Comparison of ENCODE assay signal across 9 cellular contexts in the genomic region with DNA sequence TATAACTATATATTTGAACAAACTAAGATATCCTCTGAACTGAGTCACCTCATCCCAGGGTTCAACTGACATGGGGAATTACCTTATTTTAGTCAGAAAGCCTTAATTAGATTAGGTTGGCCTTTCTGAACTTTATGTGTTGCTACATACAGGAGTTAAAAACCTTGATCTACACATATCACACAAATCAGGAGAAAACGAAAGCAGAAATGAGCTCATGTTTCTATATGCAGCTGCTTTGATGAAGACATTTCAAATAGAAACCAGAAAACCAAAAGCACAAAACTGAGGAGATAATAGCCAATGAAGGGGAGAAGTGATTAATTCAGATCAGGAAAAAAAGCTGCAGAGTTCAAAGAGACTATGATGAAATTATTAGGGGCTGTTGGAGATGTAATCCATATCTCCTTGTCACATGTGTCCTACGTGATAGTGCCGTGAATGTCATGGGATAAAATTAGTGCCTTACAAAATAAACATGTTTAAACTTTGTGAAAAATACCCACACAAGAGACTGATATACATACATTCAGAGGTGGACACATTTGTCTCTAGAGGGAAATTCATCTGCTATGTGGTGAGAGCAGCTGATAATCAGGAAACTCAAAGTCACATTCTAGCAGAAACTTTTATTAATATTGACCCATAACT.
DNase-seq lines count a peak whose midpoint lies in the region; ATAC-seq and TF ChIP-seq lines count a peak whose summit lies in the region.
"Had no signal": no experiment of that assay in that cellular context is flagged by ENCODE, and none has a peak within 500 bp of the region (broad histone marks: within the 10 kb centered on the region; RNA-seq: fewer than 3 reads in every experiment).

No MANE protein-coding gene starts in this region.

- ATAC-seq in GM21529 (IDR thresholded peaks at IDR 0.05; ENCODE audit: unreplicated experiment): peak; percentile 79
- ATAC-seq in IMR-90 (ENCODE audit: low read depth): no peak
- peak; percentile 19 to 76 (median 34) for ATAC-seq in right lobe of liver

- H4K20me1 ChIP-seq in IMR-90 (ENCODE audit: insufficient read depth, low read length): no peaks in the 10 kb centered on the region

- no peak for TF ChIP-seq CTCF in IMR-90 (conservative IDR thresholded peaks at IDR 0.05; ENCODE audit: low read depth, low read length)
- TF ChIP-seq CTCF in right lobe of liver (IDR thresholded peaks at IDR 0.05): no peak

- H3K4me3 ChIP-seq in IMR-90 (ENCODE audit: insufficient read depth, low read depth, low read length): no peak overlapping the region
- peak overlapping the region in 1 of 3 donors; percentile 3 for H3K4me3 ChIP-seq in right lobe of liver

- no peaks in the 10 kb centered on the region for H3K9me1 ChIP-seq in IMR-90 (ENCODE audit: insufficient read depth, low read length)

- POLR2A ChIA-PET in IMR-90 (lab: Charles Lee; ENCODE audit: unreplicated experiment): no interaction called here

- intact Hi-C loops in IMR-90 (cut with micrococcal nuclease): no loop called here
- intact Hi-C loops in right lobe of liver (cut with DNase I): no loop called here

- H3K79me1 ChIP-seq in IMR-90 (ENCODE audit: low read depth in 1 of 2, low read length in 2 of 2): no peaks in the 10 kb centered on the region

- H3K56ac ChIP-seq in IMR-90 (ENCODE audit: extremely low read depth, insufficient read depth, low read length): no peak overlapping the region

- no peak overlapping the region for H2BK20ac ChIP-seq in IMR-90 (ENCODE audit: low read depth, low read length)

- TF ChIP-seq POLR2A in IMR-90 (IDR thresholded peaks at IDR 0.05; ENCODE audit: low read depth, low read length) (no peak), right lobe of liver (IDR thresholded peaks at IDR 0.05) (no peak)

- no TSS peak for BruUV-seq in IMR-90 (replicated peaks; lab: Mats Ljungman, UMichigan)

- no peaks in the 10 kb centered on the region for H3K36me3 ChIP-seq in IMR-90 (ENCODE audit: control insufficient read depth, insufficient read depth, low read length)
- H3K36me3 ChIP-seq in right lobe of liver: no peaks in the 10 kb centered on the region

- H4K5ac ChIP-seq in IMR-90 (ENCODE audit: low read depth, low read length): no peak overlapping the region

- no peak overlapping the region for H4K91ac ChIP-seq in IMR-90 (ENCODE audit: insufficient read depth, low read depth, low read length)

- no peak overlapping the region for H3K4ac ChIP-seq in IMR-90 (ENCODE audit: low read depth, low read length)

- in situ Hi-C loops in IMR-90 (cut with MboI; ENCODE audit: low sequenced_read_pairs): no loop called here

- H2BK5ac ChIP-seq in IMR-90 (ENCODE audit: low read depth, low read length, poor library complexity, severe bottlenecking): no peak overlapping the region

- no peak for TF ChIP-seq RAD21 in IMR-90 (IDR thresholded peaks at IDR 0.05; ENCODE audit: low read length)

- no peak overlapping the region for H2AK5ac ChIP-seq in IMR-90 (ENCODE audit: low read depth, low read length)

- H3K27me3 ChIP-seq in IMR-90 (ENCODE audit: control insufficient read depth, insufficient read depth, low read length): peaks cover 2% of the 10 kb centered on the region; the same call in 1 of the 2 replicates
- H3K27me3 ChIP-seq in right lobe of liver: no peaks in the 10 kb centered on the region

- H3K9me3 ChIP-seq in IMR-90 (ENCODE audit: control insufficient read depth, insufficient read depth, low read length) (no peaks in the 10 kb centered on the region), right lobe of liver (no peaks in the 10 kb centered on the region)

- no peak overlapping the region for H2BK120ac ChIP-seq in IMR-90 (ENCODE audit: low read depth, low read length)

- dilution Hi-C loops in IMR-90 (cut with HindIII; ENCODE audit: low sequenced_read_pairs, unreplicated experiment): no loop called here

- H2BK15ac ChIP-seq in IMR-90 (ENCODE audit: low read depth, low read length): no peak overlapping the region

- H3K27ac ChIP-seq in IMR-90 (ENCODE audit: insufficient read depth, low read length): no peak overlapping the region
- no peak overlapping the region for H3K27ac ChIP-seq in right lobe of liver

- H3K4me1 ChIP-seq in IMR-90 (ENCODE audit: control insufficient read depth, insufficient read depth, low read length): no peaks in the 10 kb centered on the region
- peaks cover 0 to 9% (median 0%) of the 10 kb centered on the region in 4 donors for H3K4me1 ChIP-seq in right lobe of liver

- no peak overlapping the region for H3K9ac ChIP-seq in IMR-90 (ENCODE audit: low read depth, low read length)

- no peak overlapping the region for H4K8ac ChIP-seq in IMR-90 (ENCODE audit: low read depth in 2 of 2, low read length in 2 of 2)

- no peak overlapping the region for H2AK9ac ChIP-seq in IMR-90 (replicated peaks; ENCODE audit: low read depth, low read length, poor library complexity)

- no CpG with 5 or more reads among the region's 3 CpGs for WGBS in IMR-90 (ENCODE audit: extremely low coverage in 2 of 2, insufficient read length in 1 of 2), 2 experiments
- WGBS in right lobe of liver (ENCODE audit: insufficient coverage, low coverage, low lambda C conversion rate, missing lambda C conversion rate): 13% methylated on average over 3 of the region's 3 CpGs

- peak overlapping the region; percentile 45 for H3K4me2 ChIP-seq in IMR-90 (ENCODE audit: low read depth, low read length)

- no peak overlapping the region for H3K14ac ChIP-seq in IMR-90 (replicated peaks; ENCODE audit: low read depth, low read length)

- H3K18ac ChIP-seq in IMR-90 (ENCODE audit: low read depth, low read length): no peak overlapping the region

- H2AFZ ChIP-seq in IMR-90 (replicated peaks; ENCODE audit: low read length, poor library complexity): no peak overlapping the region

- CTCF ChIA-PET in IMR-90 (lab: Yijun Ruan, JAX): interaction anchor here (0.7 to 1.2 kb wide), 2 partner anchors 16 to 30 kb away, joined by 3 read pairs; no protein-coding TSS in a partner anchor

- H3K23ac ChIP-seq in IMR-90 (ENCODE audit: low read depth, low read length): no peak overlapping the region

- DNase-seq in SIG-M5 treated with dmso at 0.1 percent for 504 hours (lab: John Stamatoyannopoulos, UW; ENCODE audit: unreplicated experiment) (peak; percentile 18), SIG-M5 (lab: John Stamatoyannopoulos, UW) (no peak), IMR-90 (no peak), right lobe of liver (no peak), cerebellar cortex (ENCODE audit: low spot score) (no peak), mucosa of gallbladder (ENCODE audit: low spot score) (no peak), COR-L47 (lab: John Stamatoyannopoulos, UW) (no peak)
- DNase-seq: ACHN had no signal

TF ChIP-seq in IMR-90, 13 proteins besides CTCF, POLR2A, EP300 and RAD21:
- TF ChIP-seq, protein P1, sequence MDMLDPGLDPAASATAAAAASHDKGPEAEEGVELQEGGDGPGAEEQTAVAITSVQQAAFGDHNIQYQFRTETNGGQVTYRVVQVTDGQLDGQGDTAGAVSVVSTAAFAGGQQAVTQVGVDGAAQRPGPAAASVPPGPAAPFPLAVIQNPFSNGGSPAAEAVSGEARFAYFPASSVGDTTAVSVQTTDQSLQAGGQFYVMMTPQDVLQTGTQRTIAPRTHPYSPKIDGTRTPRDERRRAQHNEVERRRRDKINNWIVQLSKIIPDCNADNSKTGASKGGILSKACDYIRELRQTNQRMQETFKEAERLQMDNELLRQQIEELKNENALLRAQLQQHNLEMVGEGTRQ (IDR thresholded peaks at IDR 0.05; ENCODE audit: low read depth, low read length): no peak
- TF ChIP-seq CEBPB (IDR thresholded peaks at IDR 0.05; ENCODE audit: low read depth, low read length): no peak
- no peak for TF ChIP-seq NFE2L2 (IDR thresholded peaks at IDR 0.05; ENCODE audit: low read depth, low read length)
- TF ChIP-seq FOS (IDR thresholded peaks at IDR 0.05; ENCODE audit: low read depth, low read length): no peak
- no peak for TF ChIP-seq MAZ (IDR thresholded peaks at IDR 0.05; ENCODE audit: borderline replicate concordance, low read depth, low read length)
- TF ChIP-seq RFX5 (IDR thresholded peaks at IDR 0.05; ENCODE audit: low read depth, low read length): no peak
- no peak for TF ChIP-seq BHLHE40 (IDR thresholded peaks at IDR 0.05; ENCODE audit: low read depth, low read length)
- TF ChIP-seq MXI1 (IDR thresholded peaks at IDR 0.05; ENCODE audit: borderline replicate concordance, low read depth, low read length): no peak
- no peak for TF ChIP-seq RCOR1 (IDR thresholded peaks at IDR 0.05; ENCODE audit: insufficient replicate concordance, low read length)
- no peak for TF ChIP-seq MAFK (IDR thresholded peaks at IDR 0.05; ENCODE audit: low read depth, low read length)
TF ChIP-seq in IMR-90: peak in this region for 0.
